ENCODE assay signal across 25 cellular contexts in the genomic region with DNA sequence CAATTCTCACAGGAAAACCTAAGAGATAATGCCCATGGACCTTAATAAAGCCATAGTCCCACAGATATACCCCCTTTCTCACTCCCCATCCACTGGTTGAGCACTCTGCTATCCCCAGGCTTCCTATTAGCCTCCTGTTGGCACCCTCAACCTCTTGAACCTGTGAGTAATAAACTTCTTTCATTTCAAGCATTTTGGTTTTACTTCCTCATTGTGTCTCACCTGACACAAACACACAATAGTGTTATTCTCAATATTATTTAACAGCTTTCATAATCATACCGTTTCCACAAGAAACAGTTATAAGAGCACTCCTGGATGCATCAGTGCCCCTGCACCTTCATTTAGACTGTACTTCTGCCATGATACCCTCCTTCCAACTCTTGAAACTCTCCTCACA. TPM values are rescaled to one million over a fixed set of nuclear protein-coding genes. Genes with fewer than 3 reads are reported as not detected.
DNase-seq lines count a peak whose midpoint lies in the region; ATAC-seq and TF ChIP-seq lines count a peak whose summit lies in the region.
"Had no signal": no experiment of that assay in that cellular context is flagged by ENCODE, and none has a peak within 500 bp of the region (broad histone marks: within the 10 kb centered on the region; RNA-seq: fewer than 3 reads in every experiment).

No MANE protein-coding gene starts in this region.

- ATAC-seq in GM18505 (IDR thresholded peaks at IDR 0.05; ENCODE audit: unreplicated experiment) (peak; percentile 93), GM19463 (IDR thresholded peaks at IDR 0.05; ENCODE audit: unreplicated experiment) (peak; percentile 84), HG02852 (IDR thresholded peaks at IDR 0.05; ENCODE audit: unreplicated experiment) (peak; percentile 84), HG03442 (IDR thresholded peaks at IDR 0.05; ENCODE audit: unreplicated experiment) (peak; percentile 94)
- no peak for ATAC-seq in naive thymus-derived CD4-positive, alpha-beta T cell
- ATAC-seq in activated T-helper 17 cell treated with anti-CD3 and anti-CD28 coated beads, Interleukin-2, amount 50 U/mL, for 72 hours (replicated peaks) = no peak
- ATAC-seq in activated CD8-positive, alpha-beta memory T cell treated with anti-CD3 and anti-CD28 coated beads, Interleukin-2, amount 10 ng/mL, durations not matched to agents 7 days and 5 days = no peak
- ATAC-seq: activated CD4-positive, CD25-positive, alpha-beta regulatory T cell treated with anti-CD3 and anti-CD28 coated beads, Interleukin-2, amount 50 U/mL, for 24 hours; natural killer cell; stimulated activated naive CD8-positive, alpha-beta T cell treated with anti-CD3 and anti-CD28 coated beads, Interleukin-15, Interleukin-2, amounts not matched to agents 100 U/mL and 50 U/mL, for 24 hours; T-helper 17 cell had no signal

- H3K4me1 Mint-ChIP-seq in naive thymus-derived CD4-positive, alpha-beta T cell = no peaks in the 10 kb centered on the region
- no peaks in the 10 kb centered on the region for H3K4me1 Mint-ChIP-seq in activated T-helper 17 cell treated with anti-CD3 and anti-CD28 coated beads, Interleukin-2, amount 50 U/mL, for 72 hours
- no peaks in the 10 kb centered on the region for H3K4me1 Mint-ChIP-seq in activated CD8-positive, alpha-beta memory T cell treated with anti-CD3 and anti-CD28 coated beads, Interleukin-2, amount 10 ng/mL, durations not matched to agents 7 days and 5 days
- H3K4me1 Mint-ChIP-seq: CD4-positive, alpha-beta memory T cell; natural killer cell; T-helper 17 cell had no signal

- CTCF ChIA-PET in naive thymus-derived CD4-positive, alpha-beta T cell (lab: Charles Lee) = no interaction called here
- CTCF ChIA-PET in activated CD8-positive, alpha-beta memory T cell treated with anti-CD3 and anti-CD28 coated beads, Interleukin-2, amount 10 ng/mL, durations not matched to agents 7 days and 5 days (lab: Charles Lee) = no interaction called here

- H3K27ac Mint-ChIP-seq in naive thymus-derived CD4-positive, alpha-beta T cell = no peak overlapping the region
- no peak overlapping the region for H3K27ac Mint-ChIP-seq in activated T-helper 17 cell treated with anti-CD3 and anti-CD28 coated beads, Interleukin-2, amount 50 U/mL, for 72 hours
- H3K27ac Mint-ChIP-seq in activated CD8-positive, alpha-beta memory T cell treated with anti-CD3 and anti-CD28 coated beads, Interleukin-2, amount 10 ng/mL, durations not matched to agents 7 days and 5 days = no peak overlapping the region
- H3K27ac Mint-ChIP-seq: CD4-positive, alpha-beta memory T cell; natural killer cell; T-helper 17 cell had no signal

- peaks cover 0 to 4% (median 0%) of the 10 kb centered on the region in 11 donors for H3K9me3 Mint-ChIP-seq in naive thymus-derived CD4-positive, alpha-beta T cell
- no peaks in the 10 kb centered on the region for H3K9me3 Mint-ChIP-seq in activated T-helper 17 cell treated with anti-CD3 and anti-CD28 coated beads, Interleukin-2, amount 50 U/mL, for 72 hours
- H3K9me3 Mint-ChIP-seq in activated CD8-positive, alpha-beta memory T cell treated with anti-CD3 and anti-CD28 coated beads, Interleukin-2, amount 10 ng/mL, durations not matched to agents 7 days and 5 days (ENCODE audit: low read depth) = no peaks in the 10 kb centered on the region

- no peak overlapping the region for H3K4me3 ChIP-seq in naive thymus-derived CD4-positive, alpha-beta T cell (ENCODE audit: low read length)

- POLR2A ChIA-PET in naive thymus-derived CD4-positive, alpha-beta T cell (lab: Charles Lee) = no interaction called here

- no peak for DNase-seq in naive thymus-derived CD4-positive, alpha-beta T cell
- no peak for DNase-seq in activated CD8-positive, alpha-beta memory T cell treated with anti-CD3 and anti-CD28 coated beads, Interleukin-2, amount 10 ng/mL, durations not matched to agents 7 days and 5 days
- DNase-seq in NOMO-1 treated with dmso at 0.1 percent for 144 hours (lab: John Stamatoyannopoulos, UW; ENCODE audit: unreplicated experiment) = no peak
- DNase-seq: ACHN; activated CD8-positive, alpha-beta memory T cell treated with anti-CD3 and anti-CD28 coated beads, Interleukin-2, amount 50 U/mL, for 48 hours; activated naive CD4-positive, alpha-beta T cell treated with anti-CD3 and anti-CD28 coated beads, Interleukin-2, amount 50 U/mL, for 16 hours; CD4-positive, alpha-beta memory T cell; dermis blood vessel endothelial cell; Karpas-422; mammary epithelial cell; natural killer cell; NCI-H1417; NCI-H2227 treated with DMSO at 0.1 percent for 48 hours; Right ventricle myocardium superior; stimulated activated naive CD8-positive, alpha-beta T cell treated with anti-CD3 and anti-CD28 coated beads, Interleukin-15, Interleukin-2, amounts not matched to agents 100 U/mL and 50 U/mL, for 24 hours; T-helper 17 cell had no signal

- H3K36me3 ChIP-seq in naive thymus-derived CD4-positive, alpha-beta T cell (ENCODE audit: control insufficient read depth in 2 of 3, insufficient read depth in 3 of 3, low read length in 3 of 3) = no peaks in the 10 kb centered on the region

- no peaks in the 10 kb centered on the region for H3K36me3 Mint-ChIP-seq in naive thymus-derived CD4-positive, alpha-beta T cell
- no peaks in the 10 kb centered on the region for H3K36me3 Mint-ChIP-seq in activated T-helper 17 cell treated with anti-CD3 and anti-CD28 coated beads, Interleukin-2, amount 50 U/mL, for 72 hours (ENCODE audit: low read depth)
- H3K36me3 Mint-ChIP-seq in activated CD8-positive, alpha-beta memory T cell treated with anti-CD3 and anti-CD28 coated beads, Interleukin-2, amount 10 ng/mL, durations not matched to agents 7 days and 5 days = no peaks in the 10 kb centered on the region
- H3K36me3 Mint-ChIP-seq: CD4-positive, alpha-beta memory T cell; natural killer cell had no signal

- H3K27me3 ChIP-seq in naive thymus-derived CD4-positive, alpha-beta T cell (ENCODE audit: control insufficient read depth in 2 of 2, insufficient read depth in 2 of 2, low read length in 2 of 2) = no peaks in the 10 kb centered on the region

- H3K27ac ChIP-seq in naive thymus-derived CD4-positive, alpha-beta T cell (ENCODE audit: low read depth, low read length) = no peak overlapping the region

- H3K9me3 ChIP-seq in naive thymus-derived CD4-positive, alpha-beta T cell (ENCODE audit: control insufficient read depth in 2 of 3, low read length in 3 of 3) = no peaks in the 10 kb centered on the region

- H3K27me3 Mint-ChIP-seq in naive thymus-derived CD4-positive, alpha-beta T cell = peaks cover 0 to 4% (median 0%) of the 10 kb centered on the region in 5 donors
- H3K27me3 Mint-ChIP-seq in activated T-helper 17 cell treated with anti-CD3 and anti-CD28 coated beads, Interleukin-2, amount 50 U/mL, for 72 hours = no peaks in the 10 kb centered on the region
- no peaks in the 10 kb centered on the region for H3K27me3 Mint-ChIP-seq in activated CD8-positive, alpha-beta memory T cell treated with anti-CD3 and anti-CD28 coated beads, Interleukin-2, amount 10 ng/mL, durations not matched to agents 7 days and 5 days
- H3K27me3 Mint-ChIP-seq: CD4-positive, alpha-beta memory T cell; T-helper 17 cell had no signal

- intact Hi-C loops in naive thymus-derived CD4-positive, alpha-beta T cell (cut with micrococcal nuclease) = no loop called here

- H3K4me3 Mint-ChIP-seq in naive thymus-derived CD4-positive, alpha-beta T cell = no peak overlapping the region
- H3K4me3 Mint-ChIP-seq in activated T-helper 17 cell treated with anti-CD3 and anti-CD28 coated beads, Interleukin-2, amount 50 U/mL, for 72 hours = no peak overlapping the region
- H3K4me3 Mint-ChIP-seq in activated CD8-positive, alpha-beta memory T cell treated with anti-CD3 and anti-CD28 coated beads, Interleukin-2, amount 10 ng/mL, durations not matched to agents 7 days and 5 days = no peak overlapping the region
- H3K4me3 Mint-ChIP-seq: CD4-positive, alpha-beta memory T cell; natural killer cell; T-helper 17 cell had no signal

- H3K4me1 ChIP-seq in naive thymus-derived CD4-positive, alpha-beta T cell (ENCODE audit: control insufficient read depth in 2 of 2, insufficient read depth in 2 of 2, low read length in 2 of 2) = no peaks in the 10 kb centered on the region

- TF ChIP-seq POLR2A in GM18505 (IDR thresholded peaks at IDR 0.05; ENCODE audit: borderline replicate concordance, extremely low read depth, insufficient read depth, insufficient read length) = no peak

RNA-seq across cellular contexts. Expression of a gene that starts 56.8 kb away (rescaled TPM):
- total RNA-seq in naive thymus-derived CD4-positive, alpha-beta T cell = not detected
- polyA plus RNA-seq in naive thymus-derived CD4-positive, alpha-beta T cell = under 1 TPM; 0.02 to 0.04 TPM
- not detected for total RNA-seq in activated T-helper 17 cell treated with anti-CD3 and anti-CD28 coated beads, Interleukin-2, amount 50 U/mL, for 72 hours
- total RNA-seq in activated CD8-positive, alpha-beta memory T cell treated with anti-CD3 and anti-CD28 coated beads, Interleukin-2, amount 10 ng/mL, durations not matched to agents 7 days and 5 days = not detected
- total RNA-seq: CD4-positive, alpha-beta memory T cell; dermis blood vessel endothelial cell; epithelial cell of proximal tubule; mammary epithelial cell; natural killer cell; pulmonary artery endothelial cell; Right ventricle myocardium superior; T-helper 17 cell; ureter had no signal
- polyA plus RNA-seq: mammary epithelial cell had no signal

RNA-seq across cellular contexts. Expression of a gene that starts 57.1 kb away (rescaled TPM):
- total RNA-seq in naive thymus-derived CD4-positive, alpha-beta T cell = not detected
- polyA plus RNA-seq in naive thymus-derived CD4-positive, alpha-beta T cell = not detected
- total RNA-seq in activated T-helper 17 cell treated with anti-CD3 and anti-CD28 coated beads, Interleukin-2, amount 50 U/mL, for 72 hours = not detected
- not detected for total RNA-seq in activated CD8-positive, alpha-beta memory T cell treated with anti-CD3 and anti-CD28 coated beads, Interleukin-2, amount 10 ng/mL, durations not matched to agents 7 days and 5 days
- total RNA-seq: CD4-positive, alpha-beta memory T cell; dermis blood vessel endothelial cell; epithelial cell of proximal tubule; mammary epithelial cell; natural killer cell; pulmonary artery endothelial cell; Right ventricle myocardium superior; T-helper 17 cell; ureter had no signal
- polyA plus RNA-seq: CD4-positive, alpha-beta memory T cell; mammary epithelial cell had no signal

Comparison
In these comparisons a context has a peak if more than half of its experiments do, and no peak if none do; other contexts are left out.
1. ATAC-seq: peak in GM18505 (single experiment), GM19463 (single experiment), HG02852 (single experiment) and HG03442 (single experiment); none in naive thymus-derived CD4-positive, alpha-beta T cell (single experiment), activated T-helper 17 cell treated with anti-CD3 and anti-CD28 coated beads, Interleukin-2, amount 50 U/mL, for 72 hours (single experiment) and activated CD8-positive, alpha-beta memory T cell treated with anti-CD3 and anti-CD28 coated beads, Interleukin-2, amount 10 ng/mL, durations not matched to agents 7 days and 5 days (single experiment).